ENCODE assay signal across 9 cellular contexts in the genomic region with DNA sequence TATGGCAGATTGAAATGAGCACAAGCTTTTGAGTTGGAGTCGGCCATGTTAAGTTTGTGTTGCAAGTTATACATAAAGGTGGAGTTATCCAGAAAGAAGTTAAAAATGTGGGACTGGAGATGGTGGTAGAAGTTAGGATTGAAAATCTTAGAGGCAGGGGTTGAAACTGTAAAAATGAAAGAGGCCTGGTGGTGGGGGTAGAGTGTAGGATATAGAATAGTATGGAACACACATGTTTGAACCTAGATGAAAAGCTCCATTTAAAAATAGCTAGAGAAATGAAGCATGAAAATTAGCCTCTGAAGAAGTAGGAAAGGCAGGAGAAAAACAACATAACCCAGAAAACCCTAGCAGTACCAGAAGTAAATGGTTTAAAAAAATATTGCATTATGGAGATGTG.
A peak's percentile ranks its signal among the peaks of the same experiment; 100 is the strongest.
DNase-seq lines count a peak whose midpoint lies in the region; ATAC-seq and TF ChIP-seq lines count a peak whose summit lies in the region.
"Had no signal": no experiment of that assay in that cellular context is flagged by ENCODE, and none has a peak within 500 bp of the region (broad histone marks: within the 10 kb centered on the region; RNA-seq: fewer than 3 reads in every experiment).

No MANE protein-coding gene starts in this region.

- ATAC-seq in HG03095 (IDR thresholded peaks at IDR 0.05; ENCODE audit: unreplicated experiment), result no peak
- ATAC-seq: gastroesophageal sphincter had no signal

- in situ Hi-C loops in KBM-7 (cut with MboI; ENCODE audit: low pct_unique_long_range_greater_than_20kb, low sequenced_read_pairs), result loop anchor here (25.0 kb wide), 1 partner anchor 168 kb away; no protein-coding TSS in a partner anchor
- in situ Hi-C loops in astrocyte of the cerebellum (cut with HindIII; ENCODE audit: low sequenced_read_pairs), result loop anchor here (10.0 kb wide), 1 partner anchor 171 kb away; no protein-coding TSS in a partner anchor

- H3K4me3 ChIP-seq in astrocyte of the cerebellum (ENCODE audit: low read depth, low read length), result no peak overlapping the region
- H3K4me3 ChIP-seq: gastroesophageal sphincter had no signal

- TF ChIP-seq CTCF in astrocyte of the cerebellum (IDR thresholded peaks at IDR 0.05; ENCODE audit: low read depth, low read length, missing control alignments), result peak; percentile 35

- DNase-seq in ELF-1 (ENCODE audit: low read depth, low spot score) (peak; percentile 18), KBM-7 (peak; percentile 40), astrocyte of the cerebellum (ENCODE audit: low read depth) (peak; percentile 11), myocyte (ENCODE audit: low read depth) (peak; percentile 43), retina (no peak), NCI-H1930 (lab: John Stamatoyannopoulos, UW) (no peak)
- no peak for DNase-seq in activated CD4-positive, alpha-beta T cell treated with anti-CD3 and anti-CD28 coated beads for 4 hours

Comparison
In these comparisons a context has a peak if more than half of its experiments do, and no peak if none do; other contexts are left out.
1. DNase-seq: peak in ELF-1 (single experiment), KBM-7 (single experiment), astrocyte of the cerebellum (single experiment) and myocyte (single experiment); none in retina (single experiment), activated CD4-positive, alpha-beta T cell treated with anti-CD3 and anti-CD28 coated beads for 4 hours (0 of 2) and NCI-H1930 (0 of 2).